10 cellular contexts compared by ENCODE assay signal in genomic region chr11:86931965-86932332, GRCh38. TPM values are rescaled to one million over a fixed set of nuclear protein-coding genes. Genes with fewer than 3 reads are reported as not detected.
DNase-seq lines count a peak whose midpoint lies in the region; ATAC-seq, FAIRE-seq and TF ChIP-seq lines count a peak whose summit lies in the region.
"Had no signal": no experiment of that assay in that cellular context is flagged by ENCODE, and none has a peak within 500 bp of the region (broad histone marks: within the 10 kb centered on the region; RNA-seq: fewer than 3 reads in every experiment).

No MANE protein-coding gene starts in this region.

- intact Hi-C loops in activated CD4-positive, alpha-beta memory T cell treated with anti-CD3 and anti-CD28 coated beads for 36 hours (cut with micrococcal nuclease) = no loop called here

- no peaks in the 10 kb centered on the region for H3K9me3 ChIP-seq in SK-N-MC (ENCODE audit: low read depth, low read length)

- H3K36me3 ChIP-seq in SK-N-MC (ENCODE audit: insufficient read depth, low read length) = no peaks in the 10 kb centered on the region
- H3K36me3 ChIP-seq: WERI-Rb-1 had no signal

- no peaks in the 10 kb centered on the region for H3K36me3 Mint-ChIP-seq in activated CD4-positive, alpha-beta memory T cell treated with anti-CD3 and anti-CD28 coated beads, Interleukin-2, amount 10 ng/mL, durations not matched to agents 7 days and 5 days (ENCODE audit: low read depth)
- no peaks in the 10 kb centered on the region for H3K36me3 Mint-ChIP-seq in activated CD4-positive, alpha-beta memory T cell treated with anti-CD3 and anti-CD28 coated beads for 36 hours
- H3K36me3 Mint-ChIP-seq in immature natural killer cell = peaks cover 3 to 5% (median 4%) of the 10 kb centered on the region in 3 donors

- H3K4me3 ChIP-seq in SK-N-MC (peak overlapping the region; percentile 48), foreskin fibroblast (ENCODE audit: low read depth in 1 of 2, low read length in 2 of 2) (no peak overlapping the region)

- peaks cover 17% of the 10 kb centered on the region for H3K4me1 Mint-ChIP-seq in activated CD4-positive, alpha-beta memory T cell treated with anti-CD3 and anti-CD28 coated beads, Interleukin-2, amount 10 ng/mL, durations not matched to agents 7 days and 5 days
- H3K4me1 Mint-ChIP-seq in activated CD4-positive, alpha-beta memory T cell treated with anti-CD3 and anti-CD28 coated beads for 36 hours (ENCODE audit: low read depth) = peaks cover 2% of the 10 kb centered on the region
- peaks cover 7% of the 10 kb centered on the region for H3K4me1 Mint-ChIP-seq in stimulated activated naive CD8-positive, alpha-beta T cell treated with anti-CD3 and anti-CD28 coated beads, Interleukin-15, amount 100 ng/mL, for 72 hours
- peaks cover 4 to 12% of the 10 kb centered on the region in 2 donors for H3K4me1 Mint-ChIP-seq in immature natural killer cell

- POLR2A ChIA-PET in activated CD4-positive, alpha-beta memory T cell treated with anti-CD3 and anti-CD28 coated beads, Interleukin-2, amount 10 ng/mL, durations not matched to agents 7 days and 5 days (lab: Charles Lee) = no interaction called here
- POLR2A ChIA-PET in activated CD4-positive, alpha-beta memory T cell treated with anti-CD3 and anti-CD28 coated beads for 36 hours (lab: Charles Lee) = no interaction called here

- no peaks in the 10 kb centered on the region for H3K9me3 Mint-ChIP-seq in activated CD4-positive, alpha-beta memory T cell treated with anti-CD3 and anti-CD28 coated beads, Interleukin-2, amount 10 ng/mL, durations not matched to agents 7 days and 5 days
- H3K9me3 Mint-ChIP-seq in activated CD4-positive, alpha-beta memory T cell treated with anti-CD3 and anti-CD28 coated beads for 36 hours = no peaks in the 10 kb centered on the region
- no peaks in the 10 kb centered on the region for H3K9me3 Mint-ChIP-seq in stimulated activated naive CD8-positive, alpha-beta T cell treated with anti-CD3 and anti-CD28 coated beads, Interleukin-15, amount 100 ng/mL, for 72 hours
- no peaks in the 10 kb centered on the region for H3K9me3 Mint-ChIP-seq in immature natural killer cell

- no peak for FAIRE-seq in GM19239 (lab: Jason Lieb, UNC)

- no peaks in the 10 kb centered on the region for H3K27me3 Mint-ChIP-seq in activated CD4-positive, alpha-beta memory T cell treated with anti-CD3 and anti-CD28 coated beads, Interleukin-2, amount 10 ng/mL, durations not matched to agents 7 days and 5 days
- no peaks in the 10 kb centered on the region for H3K27me3 Mint-ChIP-seq in activated CD4-positive, alpha-beta memory T cell treated with anti-CD3 and anti-CD28 coated beads for 36 hours
- H3K27me3 Mint-ChIP-seq in stimulated activated naive CD8-positive, alpha-beta T cell treated with anti-CD3 and anti-CD28 coated beads, Interleukin-15, amount 100 ng/mL, for 72 hours = no peaks in the 10 kb centered on the region
- H3K27me3 Mint-ChIP-seq in immature natural killer cell (ENCODE audit: low read depth in 3 of 3) = no peaks in the 10 kb centered on the region

- H3K9ac ChIP-seq in SK-N-MC (ENCODE audit: insufficient read length) = no peak overlapping the region

- peak overlapping the region; percentile 81; the same call in 1 of the 2 replicates for H3K27ac ChIP-seq in SK-N-MC
- H3K27ac ChIP-seq: WERI-Rb-1 had no signal

- H3K4me3 Mint-ChIP-seq in activated CD4-positive, alpha-beta memory T cell treated with anti-CD3 and anti-CD28 coated beads, Interleukin-2, amount 10 ng/mL, durations not matched to agents 7 days and 5 days = no peak overlapping the region
- no peak overlapping the region for H3K4me3 Mint-ChIP-seq in activated CD4-positive, alpha-beta memory T cell treated with anti-CD3 and anti-CD28 coated beads for 36 hours
- H3K4me3 Mint-ChIP-seq in stimulated activated naive CD8-positive, alpha-beta T cell treated with anti-CD3 and anti-CD28 coated beads, Interleukin-15, amount 100 ng/mL, for 72 hours = no peak overlapping the region
- no peak overlapping the region for H3K4me3 Mint-ChIP-seq in immature natural killer cell

- peak; percentile 70 for ATAC-seq in stimulated activated naive CD8-positive, alpha-beta T cell treated with anti-CD3 and anti-CD28 coated beads, Interleukin-15, amount 100 ng/mL, for 72 hours

- CTCF ChIA-PET in activated CD4-positive, alpha-beta memory T cell treated with anti-CD3 and anti-CD28 coated beads, Interleukin-2, amount 10 ng/mL, durations not matched to agents 7 days and 5 days (lab: Charles Lee) = no interaction called here
- CTCF ChIA-PET in activated CD4-positive, alpha-beta memory T cell treated with anti-CD3 and anti-CD28 coated beads for 36 hours (lab: Charles Lee) = interaction anchor here (0.7 kb wide), 1 partner anchor 683 kb away, joined by 3 read pairs; no protein-coding TSS in a partner anchor

- no peak overlapping the region for H3K27ac Mint-ChIP-seq in activated CD4-positive, alpha-beta memory T cell treated with anti-CD3 and anti-CD28 coated beads, Interleukin-2, amount 10 ng/mL, durations not matched to agents 7 days and 5 days
- no peak overlapping the region for H3K27ac Mint-ChIP-seq in activated CD4-positive, alpha-beta memory T cell treated with anti-CD3 and anti-CD28 coated beads for 36 hours
- no peak overlapping the region for H3K27ac Mint-ChIP-seq in stimulated activated naive CD8-positive, alpha-beta T cell treated with anti-CD3 and anti-CD28 coated beads, Interleukin-15, amount 100 ng/mL, for 72 hours
- H3K27ac Mint-ChIP-seq in immature natural killer cell = peak overlapping the region in 1 of 6 donors; percentile 58

- no peak for TF ChIP-seq CTCF in foreskin fibroblast (IDR thresholded peaks at IDR 0.05; ENCODE audit: low read depth, low read length)

- peak; percentile 23 for DNase-seq in activated CD4-positive, alpha-beta memory T cell treated with anti-CD3 and anti-CD28 coated beads, Interleukin-2, amount 10 ng/mL, durations not matched to agents 7 days and 5 days
- DNase-seq in activated CD4-positive, alpha-beta memory T cell treated with anti-CD3 and anti-CD28 coated beads for 36 hours = no peak
- no peak for DNase-seq in SK-N-MC (ENCODE audit: low read depth, low spot score)
- peak; percentile 83 to 94 for DNase-seq in foreskin fibroblast
- no peak for DNase-seq in stimulated activated naive CD8-positive, alpha-beta T cell treated with anti-CD3 and anti-CD28 coated beads, Interleukin-15, amount 100 ng/mL, for 72 hours
- DNase-seq in hippocampal formation (lab: John Stamatoyannopoulos, UW) = no peak
- no peak for DNase-seq in immature natural killer cell
- DNase-seq in GM19239 (ENCODE audit: insufficient read length, low spot score) = no peak
- DNase-seq: NCI-H1694, WERI-Rb-1 had no signal

RNA-seq across cellular contexts. Expression of gene FZD4, which starts 23.2 kb away (rescaled TPM):
- under 1 TPM; 0.10 to 0.13 TPM for total RNA-seq in activated CD4-positive, alpha-beta memory T cell treated with anti-CD3 and anti-CD28 coated beads, Interleukin-2, amount 10 ng/mL, durations not matched to agents 7 days and 5 days
- total RNA-seq in activated CD4-positive, alpha-beta memory T cell treated with anti-CD3 and anti-CD28 coated beads for 36 hours = under 1 TPM; 0.33 to 0.36 TPM
- polyA plus RNA-seq in immature natural killer cell = under 1 TPM in 1 of 3 donors, not detected in 2; 0.10 TPM

Comparison
In these comparisons a context has a peak if more than half of its experiments do, and no peak if none do; other contexts are left out.
1. DNase-seq: peak in activated CD4-positive, alpha-beta memory T cell treated with anti-CD3 and anti-CD28 coated beads, Interleukin-2, amount 10 ng/mL, durations not matched to agents 7 days and 5 days (single experiment) and foreskin fibroblast (2 of 2); none in activated CD4-positive, alpha-beta memory T cell treated with anti-CD3 and anti-CD28 coated beads for 36 hours (single experiment), SK-N-MC (single experiment), stimulated activated naive CD8-positive, alpha-beta T cell treated with anti-CD3 and anti-CD28 coated beads, Interleukin-15, amount 100 ng/mL, for 72 hours (0 of 2), hippocampal formation (0 of 2), immature natural killer cell (0 of 3) and GM19239 (single experiment).